1 cellular context compared by ENCODE assay signal in the genomic region with DNA sequence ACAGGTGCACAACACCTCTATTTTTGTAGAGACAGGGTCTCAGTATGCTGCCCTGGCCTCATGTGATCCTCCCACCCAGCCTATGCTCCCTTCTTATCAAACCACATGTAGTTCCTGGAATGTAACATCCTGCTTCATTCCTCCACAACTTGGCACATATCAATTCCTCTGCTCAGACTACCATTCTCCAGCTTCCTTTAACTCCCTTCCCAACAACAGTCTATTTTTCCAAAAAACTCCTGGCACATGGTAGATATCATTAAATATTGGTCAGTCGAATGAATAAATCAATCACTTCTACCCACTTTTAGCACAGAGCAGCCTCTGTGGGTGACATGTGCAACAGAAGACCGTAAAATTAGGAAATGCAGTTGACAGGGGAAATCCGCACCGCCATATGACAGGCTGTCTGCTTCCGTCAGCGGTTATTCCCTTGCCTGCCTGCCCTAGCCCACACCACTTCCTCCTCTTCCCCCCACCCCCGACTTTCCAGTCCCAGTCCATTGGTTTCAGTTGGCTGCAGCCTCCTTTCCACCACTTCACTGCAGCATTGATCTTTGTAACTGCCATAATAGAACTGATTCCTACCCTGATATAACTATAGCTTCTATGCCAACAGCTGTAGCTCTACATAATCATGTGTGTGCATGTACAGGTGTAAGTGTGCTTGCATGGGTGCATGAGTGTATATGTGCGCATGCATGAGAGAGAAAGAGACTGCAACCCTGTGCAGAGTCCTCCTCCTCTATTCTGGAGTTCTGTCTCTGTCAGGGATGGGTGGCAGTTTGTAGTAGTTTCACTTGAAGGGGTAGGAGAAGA.
TF ChIP-seq lines count a peak whose summit lies in the region.

No MANE protein-coding gene starts in this region.

TF ChIP-seq in H1, 55 proteins besides CTCF, POLR2A, EP300 and RAD21:
- no peak for TF ChIP-seq MAX (IDR thresholded peaks at IDR 0.05)
- TF ChIP-seq RNF2 (IDR thresholded peaks at IDR 0.05; ENCODE audit: borderline replicate concordance, low read depth, low read length, missing control alignments, poor library complexity, severe bottlenecking): no peak
- no peak for TF ChIP-seq SRF (IDR thresholded peaks at IDR 0.05; ENCODE audit: low read depth, low read length)
- no peak for TF ChIP-seq ATF3 (IDR thresholded peaks at IDR 0.05; ENCODE audit: insufficient read depth, low read depth, low read length)
- TF ChIP-seq, protein P1, sequence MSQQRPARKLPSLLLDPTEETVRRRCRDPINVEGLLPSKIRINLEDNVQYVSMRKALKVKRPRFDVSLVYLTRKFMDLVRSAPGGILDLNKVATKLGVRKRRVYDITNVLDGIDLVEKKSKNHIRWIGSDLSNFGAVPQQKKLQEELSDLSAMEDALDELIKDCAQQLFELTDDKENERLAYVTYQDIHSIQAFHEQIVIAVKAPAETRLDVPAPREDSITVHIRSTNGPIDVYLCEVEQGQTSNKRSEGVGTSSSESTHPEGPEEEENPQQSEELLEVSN (IDR thresholded peaks at IDR 0.05): no peak
- TF ChIP-seq TAF1 (IDR thresholded peaks at IDR 0.05; ENCODE audit: low read depth, low read length): no peak
- TF ChIP-seq SIRT6 (IDR thresholded peaks at IDR 0.05; ENCODE audit: low read length): no peak
- TF ChIP-seq MAFK (IDR thresholded peaks at IDR 0.05; ENCODE audit: low read depth, low read length): no peak
- TF ChIP-seq CHD7 (IDR thresholded peaks at IDR 0.05; ENCODE audit: insufficient replicate concordance, low read length): no peak
- TF ChIP-seq BACH1 (IDR thresholded peaks at IDR 0.05; ENCODE audit: low read length): no peak
